ENCODE assay signal across 24 cellular contexts in genomic region chr11:77372736-77373135, GRCh38.
DNase-seq lines count a peak whose midpoint lies in the region; ATAC-seq, FAIRE-seq and TF ChIP-seq lines count a peak whose summit lies in the region.
"Had no signal": no experiment of that assay in that cellular context is flagged by ENCODE, and none has a peak within 500 bp of the region (broad histone marks: within the 10 kb centered on the region; RNA-seq: fewer than 3 reads in every experiment).

No MANE protein-coding gene starts in this region.

- no peak for TF ChIP-seq POLR2A in gastrocnemius medialis (IDR thresholded peaks at IDR 0.05)

- H3K4me1 Mint-ChIP-seq in WTC11: no peaks in the 10 kb centered on the region

- peak; percentile 35 for FAIRE-seq in kidney (lab: Jason Lieb, UNC)
- FAIRE-seq: GM19239 had no signal

- H3K9me3 Mint-ChIP-seq in WTC11: no peaks in the 10 kb centered on the region
- H3K9me3 Mint-ChIP-seq: CD4-positive, alpha-beta T cell had no signal

- H3K36me3 ChIP-seq in kidney (ENCODE audit: control insufficient read depth in 1 of 2, insufficient read depth in 2 of 2, low read length in 2 of 2): peaks cover 0 to 4% of the 10 kb centered on the region in 2 donors
- peaks cover 0 to 7% of the 10 kb centered on the region in 2 donors for H3K36me3 ChIP-seq in gastrocnemius medialis

- POLR2A ChIA-PET in WTC11 (lab: Charles Lee): interaction anchor here (0.6 kb wide), 1 partner anchor 169 kb away, joined by 3 read pairs; no protein-coding TSS in a partner anchor

- peak overlapping the region; percentile 55; the same call in 1 of the 2 replicates for H3K27ac Mint-ChIP-seq in WTC11
- H3K27ac Mint-ChIP-seq: CD4-positive, alpha-beta T cell had no signal

- peaks cover 2 to 4% of the 10 kb centered on the region in 2 donors for H3K4me1 ChIP-seq in kidney (ENCODE audit: control insufficient read depth in 1 of 2, insufficient read depth in 1 of 2, low read depth in 1 of 2, low read length in 2 of 2)
- peaks cover 0 to 22% of the 10 kb centered on the region in 2 donors for H3K4me1 ChIP-seq in gastrocnemius medialis
- H3K4me1 ChIP-seq: BLaER1 had no signal

- ATAC-seq in WTC11: no peak
- ATAC-seq in GM21423 (IDR thresholded peaks at IDR 0.05; ENCODE audit: unreplicated experiment): no peak
- no peak for ATAC-seq in gastrocnemius medialis
- ATAC-seq: Right ventricle myocardium inferior had no signal

- TF ChIP-seq CTCF in WTC11 (IDR thresholded peaks at IDR 0.05) (no peak), kidney (IDR thresholded peaks at IDR 0.05; ENCODE audit: borderline replicate concordance, extremely low read depth, insufficient read depth) (no peak), gastrocnemius medialis (IDR thresholded peaks at IDR 0.05 in 4 of 5, conservative IDR thresholded peaks at IDR 0.05 in 1 of 5) (no peak)

- in situ Hi-C loops in gastrocnemius medialis (cut with MboI; ENCODE audit: low sequenced_read_pairs in 4 of 4): no loop called here

- H3K27me3 Mint-ChIP-seq in WTC11 (ENCODE audit: low read depth): no peaks in the 10 kb centered on the region
- H3K27me3 Mint-ChIP-seq: CD4-positive, alpha-beta T cell had no signal

- intact Hi-C loops in kidney (cut with DNase I) (no loop called here), gastrocnemius medialis (cut with DNase I; ENCODE audit: low total_unique reads) (no loop called here)

- H3K9me3 ChIP-seq in kidney (ENCODE audit: control insufficient read depth in 1 of 2, low read length in 2 of 2): no peaks in the 10 kb centered on the region
- H3K9me3 ChIP-seq in gastrocnemius medialis: no peaks in the 10 kb centered on the region
- H3K9me3 ChIP-seq: BLaER1 had no signal

- no peak overlapping the region for H3K4me3 Mint-ChIP-seq in WTC11
- H3K4me3 Mint-ChIP-seq: CD4-positive, alpha-beta T cell had no signal

- CTCF ChIA-PET in WTC11 (lab: Charles Lee): interaction anchor here (0.8 kb wide), 1 partner anchor 64 kb away, joined by 3 read pairs; no protein-coding TSS in a partner anchor

- no peak overlapping the region for H3K9ac ChIP-seq in kidney (ENCODE audit: low read length in 2 of 2)
- H3K9ac ChIP-seq: BLaER1, KMS-11 had no signal

- H3K4me3 ChIP-seq in kidney (ENCODE audit: low read length in 2 of 2) (no peak overlapping the region), gastrocnemius medialis (no peak overlapping the region)
- H3K4me3 ChIP-seq: BLaER1 had no signal

- no peaks in the 10 kb centered on the region for H3K27me3 ChIP-seq in gastrocnemius medialis
- H3K27me3 ChIP-seq: BLaER1 had no signal

- DNase-seq in DMS 273 (lab: John Stamatoyannopoulos, UW; ENCODE audit: unreplicated experiment): peak; percentile 44
- no peak for DNase-seq in DMS 273 treated with DMSO at 0.1 percent for 48 hours (lab: John Stamatoyannopoulos, UW)
- DNase-seq in WTC11 (ENCODE audit: low spot score): no peak
- DNase-seq in kidney: no peak
- DNase-seq in NOMO-1 (lab: John Stamatoyannopoulos, UW; ENCODE audit: unreplicated experiment in 2 of 2): no peak
- DNase-seq in gastrocnemius medialis: no peak
- DNase-seq in activated CD8-positive, alpha-beta memory T cell treated with anti-CD3 and anti-CD28 coated beads, Interleukin-2, amount 50 U/mL, for 4 hours: no peak
- DNase-seq: ACHN; CD4-positive, alpha-beta T cell; COR-L47; DMS153; GDM1; H7; IMR-90; NCI-H1105; NCI-H2227 treated with DMSO at 0.1 percent for 48 hours; NCI-H524; OCI-M1 had no signal

- H3K27ac ChIP-seq in kidney (ENCODE audit: low read depth in 2 of 2, low read length in 2 of 2) (no peak overlapping the region), gastrocnemius medialis (no peak overlapping the region)
- H3K27ac ChIP-seq: 22Rv1, BLaER1, KMS-11 had no signal

- H3K36me3 Mint-ChIP-seq in WTC11: peaks cover 64% of the 10 kb centered on the region

TF ChIP-seq in WTC11, 78 proteins besides CTCF, POLR2A, EP300 and RAD21:
- TF ChIP-seq ZNF121 (CRISPR knock-in tag; IDR thresholded peaks at IDR 0.05) (no peak), ERG (CRISPR knock-in tag; IDR thresholded peaks at IDR 0.05) (no peak), ZSCAN18 (CRISPR knock-in tag; IDR thresholded peaks at IDR 0.05) (no peak), MXD4 (CRISPR knock-in tag; IDR thresholded peaks at IDR 0.05; ENCODE audit: borderline replicate concordance) (no peak), E2F1 (CRISPR knock-in tag; IDR thresholded peaks at IDR 0.05) (no peak), MYBL2 (CRISPR knock-in tag; IDR thresholded peaks at IDR 0.05) (no peak), ETV6 (CRISPR knock-in tag; IDR thresholded peaks at IDR 0.05) (no peak), SMAD4 (CRISPR knock-in tag; IDR thresholded peaks at IDR 0.05) (no peak), RORB (CRISPR knock-in tag; IDR thresholded peaks at IDR 0.05) (no peak), NR2C2 (CRISPR knock-in tag; IDR thresholded peaks at IDR 0.05) (no peak), SOX15 (CRISPR knock-in tag; IDR thresholded peaks at IDR 0.05) (no peak), ELF4 (CRISPR knock-in tag; IDR thresholded peaks at IDR 0.05; ENCODE audit: low read depth) (no peak), ZNF671 (CRISPR knock-in tag; IDR thresholded peaks at IDR 0.05) (no peak), GABPB1 (CRISPR knock-in tag; IDR thresholded peaks at IDR 0.05) (no peak), TP53 (CRISPR knock-in tag; IDR thresholded peaks at IDR 0.05) (no peak), FOXK1 (CRISPR knock-in tag; IDR thresholded peaks at IDR 0.05) (no peak)
